Comparison of ENCODE assay signal across 15 cellular contexts in genomic region chr9:11933926-11934325, GRCh38.
A peak's percentile ranks its signal among the peaks of the same experiment; 100 is the strongest.
DNase-seq lines count a peak whose midpoint lies in the region; ATAC-seq and TF ChIP-seq lines count a peak whose summit lies in the region.
"Had no signal": no experiment of that assay in that cellular context is flagged by ENCODE, and none has a peak within 500 bp of the region (broad histone marks: within the 10 kb centered on the region; RNA-seq: fewer than 3 reads in every experiment).

No MANE protein-coding gene starts in this region.

- in situ Hi-C loops in astrocyte of the spinal cord (cut with HindIII; ENCODE audit: low sequenced_read_pairs), result no loop called here

- no peaks in the 10 kb centered on the region for H3K36me3 ChIP-seq in CD8-positive, alpha-beta T cell (ENCODE audit: insufficient read depth, low read length)
- H3K36me3 ChIP-seq: HAP-1 had no signal

- no peaks in the 10 kb centered on the region for H3K27me3 Mint-ChIP-seq in CD8-positive, alpha-beta T cell (ENCODE audit: low read depth)
- H3K27me3 Mint-ChIP-seq: CD4-positive, alpha-beta memory T cell; progenitor cell of endocrine pancreas had no signal

- H3K4me1 Mint-ChIP-seq in CD8-positive, alpha-beta T cell (ENCODE audit: low read depth), result no peaks in the 10 kb centered on the region
- H3K4me1 Mint-ChIP-seq: CD4-positive, alpha-beta memory T cell had no signal

- H3K4me3 ChIP-seq in NB4 (ENCODE audit: low read depth, low read length) (no peak overlapping the region), astrocyte of the spinal cord (ENCODE audit: low read depth, low read length) (no peak overlapping the region)
- no peak overlapping the region for H3K4me3 ChIP-seq in CD8-positive, alpha-beta T cell (ENCODE audit: low read depth, low read length)
- H3K4me3 ChIP-seq: HAP-1 had no signal

- H3K4me3 Mint-ChIP-seq in CD8-positive, alpha-beta T cell, result no peak overlapping the region
- H3K4me3 Mint-ChIP-seq: CD4-positive, alpha-beta memory T cell had no signal

- DNase-seq in DMS 273 (lab: John Stamatoyannopoulos, UW; ENCODE audit: unreplicated experiment), result peak; percentile 68
- DNase-seq in NB4 (ENCODE audit: low read depth), result peak; percentile 27
- DNase-seq in astrocyte of the spinal cord (ENCODE audit: low read depth, low spot score), result peak; percentile 84
- peak; percentile 14 for DNase-seq in kidney glomerular epithelial cell (lab: John Stamatoyannopoulos, UW)
- DNase-seq in CD8-positive, alpha-beta T cell, result no peak
- DNase-seq: amygdala; CD4-positive, alpha-beta memory T cell; KBM-7; NCI-H226; SHP77 treated with DMSO at 0.1 percent for 48 hours had no signal

- TF ChIP-seq POLR2A in NB4 (IDR thresholded peaks at IDR 0.05; ENCODE audit: extremely low read depth, insufficient read length), result no peak

- no peaks in the 10 kb centered on the region for H3K9me3 ChIP-seq in CD8-positive, alpha-beta T cell (ENCODE audit: low read length)
- H3K9me3 ChIP-seq: HAP-1 had no signal

- CTCF ChIA-PET in CD8-positive, alpha-beta T cell (lab: Charles Lee), result no interaction called here

- no peak for ATAC-seq in CD8-positive, alpha-beta T cell
- ATAC-seq in HG02763 (IDR thresholded peaks at IDR 0.05; ENCODE audit: unreplicated experiment) (no peak), GM21528 (IDR thresholded peaks at IDR 0.05; ENCODE audit: low FRiP score, unreplicated experiment) (no peak), HG02588 (IDR thresholded peaks at IDR 0.05; ENCODE audit: unreplicated experiment) (no peak)

- H3K27me3 ChIP-seq in CD8-positive, alpha-beta T cell (ENCODE audit: insufficient read depth, low read length), result no peaks in the 10 kb centered on the region

- POLR2A ChIA-PET in CD8-positive, alpha-beta T cell (lab: Charles Lee), result no interaction called here

- no peak overlapping the region for H3K27ac ChIP-seq in CD8-positive, alpha-beta T cell (ENCODE audit: low read depth, low read length)

- no peak overlapping the region for H3K27ac Mint-ChIP-seq in CD8-positive, alpha-beta T cell
- H3K27ac Mint-ChIP-seq: CD4-positive, alpha-beta memory T cell; progenitor cell of endocrine pancreas had no signal

- H3K4me1 ChIP-seq in CD8-positive, alpha-beta T cell (ENCODE audit: insufficient read depth, low read length), result no peaks in the 10 kb centered on the region
- H3K4me1 ChIP-seq: HAP-1 had no signal

- no peaks in the 10 kb centered on the region for H3K36me3 Mint-ChIP-seq in CD8-positive, alpha-beta T cell
- H3K36me3 Mint-ChIP-seq: CD4-positive, alpha-beta memory T cell had no signal

- intact Hi-C loops in CD8-positive, alpha-beta T cell (cut with DNase I, micrococcal nuclease), result no loop called here

- peaks cover 21% of the 10 kb centered on the region for H3K9me3 Mint-ChIP-seq in CD8-positive, alpha-beta T cell

- TF ChIP-seq CTCF in NB4 (IDR thresholded peaks at IDR 0.05; ENCODE audit: low read depth, low read length), result no peak
- no peak for TF ChIP-seq CTCF in astrocyte of the spinal cord (IDR thresholded peaks at IDR 0.05; ENCODE audit: low read depth, low read length)
- TF ChIP-seq CTCF in CD8-positive, alpha-beta T cell (IDR thresholded peaks at IDR 0.05), result no peak

Comparison
In these comparisons a context has a peak if more than half of its experiments do, and no peak if none do; other contexts are left out.
1. DNase-seq: peak in DMS 273 (single experiment), NB4 (single experiment), astrocyte of the spinal cord (single experiment) and kidney glomerular epithelial cell (single experiment); none in CD8-positive, alpha-beta T cell (0 of 7).